ENCODE assay signal across 1 cellular context in the genomic region with DNA sequence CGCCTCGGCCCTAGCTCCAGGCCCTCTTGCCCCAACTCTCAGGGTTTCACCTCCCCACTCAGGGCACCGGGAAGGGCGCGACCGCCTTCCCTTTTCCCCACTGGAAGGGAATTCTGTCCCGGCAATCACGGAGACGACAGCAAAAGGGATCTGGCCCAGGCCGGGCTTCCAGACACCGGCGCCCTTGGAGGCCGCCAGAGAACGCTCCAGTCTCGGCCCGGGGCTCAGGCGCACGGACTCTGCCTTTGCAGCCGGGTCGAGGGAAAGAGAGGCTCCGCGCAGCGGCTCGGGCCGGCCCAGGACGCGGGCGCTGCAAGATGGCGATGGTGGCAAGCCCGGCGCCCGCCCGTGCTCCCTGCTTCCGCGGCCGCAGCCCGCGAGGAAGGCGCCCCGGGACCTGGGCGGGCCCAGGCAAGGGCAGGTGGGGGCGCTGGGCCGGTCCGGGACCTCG.
TF ChIP-seq lines count a peak whose summit lies in the region.

No MANE protein-coding gene starts in this region.

TF ChIP-seq in WTC11, 78 proteins besides CTCF, POLR2A, EP300 and RAD21 (continued from another document):
- TF ChIP-seq, protein P1, sequence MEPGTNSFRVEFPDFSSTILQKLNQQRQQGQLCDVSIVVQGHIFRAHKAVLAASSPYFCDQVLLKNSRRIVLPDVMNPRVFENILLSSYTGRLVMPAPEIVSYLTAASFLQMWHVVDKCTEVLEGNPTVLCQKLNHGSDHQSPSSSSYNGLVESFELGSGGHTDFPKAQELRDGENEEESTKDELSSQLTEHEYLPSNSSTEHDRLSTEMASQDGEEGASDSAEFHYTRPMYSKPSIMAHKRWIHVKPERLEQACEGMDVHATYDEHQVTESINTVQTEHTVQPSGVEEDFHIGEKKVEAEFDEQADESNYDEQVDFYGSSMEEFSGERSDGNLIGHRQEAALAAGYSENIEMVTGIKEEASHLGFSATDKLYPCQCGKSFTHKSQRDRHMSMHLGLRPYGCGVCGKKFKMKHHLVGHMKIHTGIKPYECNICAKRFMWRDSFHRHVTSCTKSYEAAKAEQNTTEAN (CRISPR knock-in tag; IDR thresholded peaks at IDR 0.05) = 0 out of 2 replicates have a peak, but pooled peaks have one; percentile 44
- TF ChIP-seq, protein P2, sequence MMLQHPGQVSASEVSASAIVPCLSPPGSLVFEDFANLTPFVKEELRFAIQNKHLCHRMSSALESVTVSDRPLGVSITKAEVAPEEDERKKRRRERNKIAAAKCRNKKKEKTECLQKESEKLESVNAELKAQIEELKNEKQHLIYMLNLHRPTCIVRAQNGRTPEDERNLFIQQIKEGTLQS (CRISPR knock-in tag; conservative IDR thresholded peaks at IDR 0.05) = no peak
- TF ChIP-seq, protein P3, sequence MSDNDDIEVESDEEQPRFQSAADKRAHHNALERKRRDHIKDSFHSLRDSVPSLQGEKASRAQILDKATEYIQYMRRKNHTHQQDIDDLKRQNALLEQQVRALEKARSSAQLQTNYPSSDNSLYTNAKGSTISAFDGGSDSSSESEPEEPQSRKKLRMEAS (CRISPR knock-in tag; IDR thresholded peaks at IDR 0.05) = no peak
- TF ChIP-seq, protein P4, sequence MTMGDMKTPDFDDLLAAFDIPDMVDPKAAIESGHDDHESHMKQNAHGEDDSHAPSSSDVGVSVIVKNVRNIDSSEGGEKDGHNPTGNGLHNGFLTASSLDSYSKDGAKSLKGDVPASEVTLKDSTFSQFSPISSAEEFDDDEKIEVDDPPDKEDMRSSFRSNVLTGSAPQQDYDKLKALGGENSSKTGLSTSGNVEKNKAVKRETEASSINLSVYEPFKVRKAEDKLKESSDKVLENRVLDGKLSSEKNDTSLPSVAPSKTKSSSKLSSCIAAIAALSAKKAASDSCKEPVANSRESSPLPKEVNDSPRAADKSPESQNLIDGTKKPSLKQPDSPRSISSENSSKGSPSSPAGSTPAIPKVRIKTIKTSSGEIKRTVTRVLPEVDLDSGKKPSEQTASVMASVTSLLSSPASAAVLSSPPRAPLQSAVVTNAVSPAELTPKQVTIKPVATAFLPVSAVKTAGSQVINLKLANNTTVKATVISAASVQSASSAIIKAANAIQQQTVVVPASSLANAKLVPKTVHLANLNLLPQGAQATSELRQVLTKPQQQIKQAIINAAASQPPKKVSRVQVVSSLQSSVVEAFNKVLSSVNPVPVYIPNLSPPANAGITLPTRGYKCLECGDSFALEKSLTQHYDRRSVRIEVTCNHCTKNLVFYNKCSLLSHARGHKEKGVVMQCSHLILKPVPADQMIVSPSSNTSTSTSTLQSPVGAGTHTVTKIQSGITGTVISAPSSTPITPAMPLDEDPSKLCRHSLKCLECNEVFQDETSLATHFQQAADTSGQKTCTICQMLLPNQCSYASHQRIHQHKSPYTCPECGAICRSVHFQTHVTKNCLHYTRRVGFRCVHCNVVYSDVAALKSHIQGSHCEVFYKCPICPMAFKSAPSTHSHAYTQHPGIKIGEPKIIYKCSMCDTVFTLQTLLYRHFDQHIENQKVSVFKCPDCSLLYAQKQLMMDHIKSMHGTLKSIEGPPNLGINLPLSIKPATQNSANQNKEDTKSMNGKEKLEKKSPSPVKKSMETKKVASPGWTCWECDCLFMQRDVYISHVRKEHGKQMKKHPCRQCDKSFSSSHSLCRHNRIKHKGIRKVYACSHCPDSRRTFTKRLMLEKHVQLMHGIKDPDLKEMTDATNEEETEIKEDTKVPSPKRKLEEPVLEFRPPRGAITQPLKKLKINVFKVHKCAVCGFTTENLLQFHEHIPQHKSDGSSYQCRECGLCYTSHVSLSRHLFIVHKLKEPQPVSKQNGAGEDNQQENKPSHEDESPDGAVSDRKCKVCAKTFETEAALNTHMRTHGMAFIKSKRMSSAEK (CRISPR knock-in tag; IDR thresholded peaks at IDR 0.05; ENCODE audit: borderline replicate concordance) = no peak
- TF ChIP-seq NFYB (CRISPR knock-in tag; conservative IDR thresholded peaks at IDR 0.05; ENCODE audit: low read depth) (no peak), NFE2L1 (CRISPR knock-in tag; IDR thresholded peaks at IDR 0.05) (no peak), MYBL2 (CRISPR knock-in tag; IDR thresholded peaks at IDR 0.05) (peak; percentile 70; the same call in 1 of the 2 replicates), IRF2 (CRISPR knock-in tag; IDR thresholded peaks at IDR 0.05; ENCODE audit: borderline replicate concordance, low read depth) (no peak), ESRRA (CRISPR knock-in tag; IDR thresholded peaks at IDR 0.05; ENCODE audit: borderline replicate concordance) (no peak), CREM (CRISPR knock-in tag; IDR thresholded peaks at IDR 0.05) (0 out of 2 replicates have a peak, but pooled peaks have one; percentile 7), ZNF138 (CRISPR knock-in tag; conservative IDR thresholded peaks at IDR 0.05) (no peak), ZNF219 (CRISPR knock-in tag; IDR thresholded peaks at IDR 0.05; ENCODE audit: borderline replicate concordance) (0 out of 2 replicates have a peak, but pooled peaks have one; percentile 42), SP1 (CRISPR knock-in tag; conservative IDR thresholded peaks at IDR 0.05) (peak; percentile 43)
- TF ChIP-seq, protein P5, sequence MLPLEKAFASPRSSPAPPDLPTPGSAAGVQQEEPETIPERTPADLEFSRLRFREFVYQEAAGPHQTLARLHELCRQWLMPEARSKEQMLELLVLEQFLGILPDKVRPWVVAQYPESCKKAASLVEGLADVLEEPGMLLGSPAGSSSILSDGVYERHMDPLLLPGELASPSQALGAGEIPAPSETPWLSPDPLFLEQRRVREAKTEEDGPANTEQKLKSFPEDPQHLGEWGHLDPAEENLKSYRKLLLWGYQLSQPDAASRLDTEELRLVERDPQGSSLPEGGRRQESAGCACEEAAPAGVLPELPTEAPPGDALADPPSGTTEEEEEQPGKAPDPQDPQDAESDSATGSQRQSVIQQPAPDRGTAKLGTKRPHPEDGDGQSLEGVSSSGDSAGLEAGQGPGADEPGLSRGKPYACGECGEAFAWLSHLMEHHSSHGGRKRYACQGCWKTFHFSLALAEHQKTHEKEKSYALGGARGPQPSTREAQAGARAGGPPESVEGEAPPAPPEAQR (CRISPR knock-in tag; IDR thresholded peaks at IDR 0.05) = no peak
- TF ChIP-seq, protein P6, sequence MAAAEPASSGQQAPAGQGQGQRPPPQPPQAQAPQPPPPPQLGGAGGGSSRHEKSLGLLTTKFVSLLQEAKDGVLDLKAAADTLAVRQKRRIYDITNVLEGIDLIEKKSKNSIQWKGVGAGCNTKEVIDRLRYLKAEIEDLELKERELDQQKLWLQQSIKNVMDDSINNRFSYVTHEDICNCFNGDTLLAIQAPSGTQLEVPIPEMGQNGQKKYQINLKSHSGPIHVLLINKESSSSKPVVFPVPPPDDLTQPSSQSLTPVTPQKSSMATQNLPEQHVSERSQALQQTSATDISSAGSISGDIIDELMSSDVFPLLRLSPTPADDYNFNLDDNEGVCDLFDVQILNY (CRISPR knock-in tag; IDR thresholded peaks at IDR 0.05) = no peak
- TF ChIP-seq, protein P7, sequence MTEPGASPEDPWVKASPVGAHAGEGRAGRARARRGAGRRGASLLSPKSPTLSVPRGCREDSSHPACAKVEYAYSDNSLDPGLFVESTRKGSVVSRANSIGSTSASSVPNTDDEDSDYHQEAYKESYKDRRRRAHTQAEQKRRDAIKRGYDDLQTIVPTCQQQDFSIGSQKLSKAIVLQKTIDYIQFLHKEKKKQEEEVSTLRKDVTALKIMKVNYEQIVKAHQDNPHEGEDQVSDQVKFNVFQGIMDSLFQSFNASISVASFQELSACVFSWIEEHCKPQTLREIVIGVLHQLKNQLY (CRISPR knock-in tag; IDR thresholded peaks at IDR 0.05) = no peak
- TF ChIP-seq, protein P8, sequence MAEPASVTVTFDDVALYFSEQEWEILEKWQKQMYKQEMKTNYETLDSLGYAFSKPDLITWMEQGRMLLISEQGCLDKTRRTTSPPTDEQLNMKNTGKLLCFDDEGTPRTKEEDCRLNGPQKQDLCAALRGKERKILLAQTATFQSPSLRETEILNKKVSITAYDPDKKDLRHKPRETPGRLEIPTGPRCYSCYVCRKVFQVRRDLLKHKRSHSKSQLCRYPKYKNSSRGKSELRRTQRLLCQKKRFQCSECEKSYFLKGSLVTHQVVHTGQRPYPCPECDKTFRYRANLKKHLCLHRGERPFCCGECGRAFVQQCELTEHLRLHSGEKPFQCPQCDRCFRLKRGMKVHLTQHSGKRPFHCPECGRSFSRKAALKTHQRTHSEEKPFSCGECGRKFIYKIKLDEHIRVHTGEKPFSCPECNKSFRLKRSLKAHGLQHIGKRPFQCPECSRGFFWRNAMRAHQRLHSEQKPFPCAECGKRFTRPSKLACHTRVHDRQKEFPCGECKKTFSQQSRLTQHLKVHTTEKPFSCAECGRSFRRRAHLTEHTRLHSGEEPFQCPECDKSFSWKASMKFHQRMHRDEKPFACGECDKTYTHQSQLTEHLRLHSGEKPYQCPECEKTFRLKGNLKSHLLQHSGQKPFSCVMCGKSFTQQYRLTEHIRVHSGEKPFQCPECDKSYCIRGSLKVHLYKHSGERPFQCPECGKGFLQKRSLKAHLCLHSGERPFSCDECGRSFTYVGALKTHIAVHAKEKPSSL (CRISPR knock-in tag; conservative IDR thresholded peaks at IDR 0.05) = no peak
- TF ChIP-seq, protein P9, sequence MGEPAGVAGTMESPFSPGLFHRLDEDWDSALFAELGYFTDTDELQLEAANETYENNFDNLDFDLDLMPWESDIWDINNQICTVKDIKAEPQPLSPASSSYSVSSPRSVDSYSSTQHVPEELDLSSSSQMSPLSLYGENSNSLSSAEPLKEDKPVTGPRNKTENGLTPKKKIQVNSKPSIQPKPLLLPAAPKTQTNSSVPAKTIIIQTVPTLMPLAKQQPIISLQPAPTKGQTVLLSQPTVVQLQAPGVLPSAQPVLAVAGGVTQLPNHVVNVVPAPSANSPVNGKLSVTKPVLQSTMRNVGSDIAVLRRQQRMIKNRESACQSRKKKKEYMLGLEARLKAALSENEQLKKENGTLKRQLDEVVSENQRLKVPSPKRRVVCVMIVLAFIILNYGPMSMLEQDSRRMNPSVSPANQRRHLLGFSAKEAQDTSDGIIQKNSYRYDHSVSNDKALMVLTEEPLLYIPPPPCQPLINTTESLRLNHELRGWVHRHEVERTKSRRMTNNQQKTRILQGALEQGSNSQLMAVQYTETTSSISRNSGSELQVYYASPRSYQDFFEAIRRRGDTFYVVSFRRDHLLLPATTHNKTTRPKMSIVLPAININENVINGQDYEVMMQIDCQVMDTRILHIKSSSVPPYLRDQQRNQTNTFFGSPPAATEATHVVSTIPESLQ (CRISPR knock-in tag; IDR thresholded peaks at IDR 0.05) = no peak
